In the genomic region with DNA sequence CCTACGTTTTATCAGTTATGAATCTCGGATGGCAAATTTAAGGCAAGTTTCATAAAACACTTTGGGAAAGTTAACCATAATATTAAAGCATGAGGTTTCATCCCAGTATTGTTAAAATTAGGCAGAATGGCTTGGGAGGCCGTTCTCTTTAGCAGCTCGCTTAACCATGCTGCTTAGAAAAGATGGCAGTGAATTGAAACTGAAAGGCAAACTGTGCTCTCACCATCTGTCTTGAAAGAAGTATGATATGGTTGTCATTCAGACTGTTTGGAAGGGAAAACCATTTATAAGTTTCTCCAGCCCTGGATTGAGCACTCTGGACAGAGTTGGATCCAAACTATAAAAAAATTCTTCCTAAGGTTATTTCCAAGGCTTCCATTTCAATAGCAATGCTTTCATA, we compare ENCODE assay signal across 23 cellular contexts.
A peak's percentile ranks its signal among the peaks of the same experiment; 100 is the strongest.
DNase-seq lines count a peak whose midpoint lies in the region; ATAC-seq and TF ChIP-seq lines count a peak whose summit lies in the region.
"Had no signal": no experiment of that assay in that cellular context is flagged by ENCODE, and none has a peak within 500 bp of the region (broad histone marks: within the 10 kb centered on the region; RNA-seq: fewer than 3 reads in every experiment).

No MANE protein-coding gene starts in this region.

- H3K4me1 ChIP-seq in MM.1S (ENCODE audit: low read length) (0 out of 2 replicates have a peak, but pooled peaks cover 4% of the 10 kb centered on the region), sigmoid colon (no peaks in the 10 kb centered on the region)
- H3K4me1 ChIP-seq: BE2C had no signal

- no peak for TF ChIP-seq EP300 in sigmoid colon (IDR thresholded peaks at IDR 0.05)

- no peaks in the 10 kb centered on the region for H3K36me3 Mint-ChIP-seq in activated CD4-positive, alpha-beta T cell treated with anti-CD3 and anti-CD28 coated beads, Interleukin-2, amount 10 ng/mL, durations not matched to agents 24 days and 14 days (ENCODE audit: low read depth)
- H3K36me3 Mint-ChIP-seq: CD14-positive monocyte; CD4-positive, alpha-beta memory T cell; CD4-positive, CD25-positive, alpha-beta regulatory T cell had no signal

- peak overlapping the region; percentile 12; the same call in 1 of the 2 replicates for H3K4me2 ChIP-seq in MM.1S (ENCODE audit: low read depth, low read length)
- H3K4me2 ChIP-seq: BLaER1 had no signal

- no peaks in the 10 kb centered on the region for H3F3A ChIP-seq in MM.1S (ENCODE audit: insufficient read depth, low read length)

- ATAC-seq in GM21390 (IDR thresholded peaks at IDR 0.05; ENCODE audit: unreplicated experiment) = no peak
- ATAC-seq: GM12878 had no signal

- DNase-seq in MM.1S (peak; percentile 55), inferior parietal cortex (ENCODE audit: extremely low spot score) (peak; percentile 31), sigmoid colon (no peak)
- no peak for DNase-seq in activated CD4-positive, alpha-beta T cell treated with anti-CD3 and anti-CD28 coated beads, Interleukin-2, amount 10 ng/mL, durations not matched to agents 24 days and 14 days
- DNase-seq: 8988T; ACHN; BE2C; C1 segment of cervical spinal cord; CD4-positive, alpha-beta memory T cell; CD4-positive, CD25-positive, alpha-beta regulatory T cell; CD8-positive, alpha-beta memory T cell; COR-L47; DMS 273 treated with DMSO at 0.1 percent for 48 hours; DMS153; DMS53; DMS79; DND-41; EL; GDM1 had no signal

- TF ChIP-seq POLR2A in sigmoid colon (IDR thresholded peaks at IDR 0.05) = no peak

- no peak overlapping the region for H3K4me3 ChIP-seq in MM.1S (ENCODE audit: low read length)
- no peak overlapping the region for H3K4me3 ChIP-seq in sigmoid colon
- H3K4me3 ChIP-seq: BLaER1, GM12878 had no signal

- H3K79me2 ChIP-seq in MM.1S (ENCODE audit: low read length) = no peaks in the 10 kb centered on the region

- no peak overlapping the region for H3K9ac ChIP-seq in MM.1S (ENCODE audit: low read length)
- H3K9ac ChIP-seq: BLaER1 had no signal

- H3K27ac ChIP-seq in MM.1S (ENCODE audit: low read length) = no peak overlapping the region
- no peak overlapping the region for H3K27ac ChIP-seq in sigmoid colon
- H3K27ac ChIP-seq: BLaER1 had no signal

- WGBS in sigmoid colon, 2 donors = 87 to 91% methylated on average over 4 of the region's 4 CpGs

- H3K27me3 ChIP-seq in MM.1S (replicated peaks; ENCODE audit: insufficient read depth, low read length) (no peaks in the 10 kb centered on the region), sigmoid colon (no peaks in the 10 kb centered on the region)
- H3K27me3 ChIP-seq: BE2C, BLaER1 had no signal

- H3K9me3 ChIP-seq in MM.1S (replicated peaks; ENCODE audit: insufficient read depth, low read length) (no peaks in the 10 kb centered on the region), sigmoid colon (no peaks in the 10 kb centered on the region)
- H3K9me3 ChIP-seq: BE2C, BLaER1 had no signal

- H4K20me1 ChIP-seq in MM.1S (ENCODE audit: insufficient read depth, low read length) = no peaks in the 10 kb centered on the region
- H4K20me1 ChIP-seq: BLaER1 had no signal

- no peaks in the 10 kb centered on the region for H3K9me2 ChIP-seq in MM.1S (replicated peaks; ENCODE audit: insufficient read depth, low read length)

- H3K36me3 ChIP-seq in MM.1S (replicated peaks; ENCODE audit: insufficient read depth, low read length) = no peaks in the 10 kb centered on the region
- H3K36me3 ChIP-seq in sigmoid colon = no peaks in the 10 kb centered on the region
- H3K36me3 ChIP-seq: BE2C, BLaER1 had no signal

- no peaks in the 10 kb centered on the region for H3K27me3 Mint-ChIP-seq in activated CD4-positive, alpha-beta T cell treated with anti-CD3 and anti-CD28 coated beads, Interleukin-2, amount 10 ng/mL, durations not matched to agents 24 days and 14 days
- H3K27me3 Mint-ChIP-seq: CD4-positive, alpha-beta memory T cell; CD4-positive, CD25-positive, alpha-beta regulatory T cell had no signal

- H2AFZ ChIP-seq in MM.1S (ENCODE audit: low read length) = peak overlapping the region; percentile 35

- H3K4me3 Mint-ChIP-seq in activated CD4-positive, alpha-beta T cell treated with anti-CD3 and anti-CD28 coated beads, Interleukin-2, amount 10 ng/mL, durations not matched to agents 24 days and 14 days = no peak overlapping the region
- H3K4me3 Mint-ChIP-seq: CD14-positive monocyte; CD4-positive, alpha-beta memory T cell; CD4-positive, CD25-positive, alpha-beta regulatory T cell; CD8-positive, alpha-beta memory T cell had no signal

- no peak overlapping the region for H3K27ac Mint-ChIP-seq in activated CD4-positive, alpha-beta T cell treated with anti-CD3 and anti-CD28 coated beads, Interleukin-2, amount 10 ng/mL, durations not matched to agents 24 days and 14 days
- H3K27ac Mint-ChIP-seq: CD14-positive monocyte; CD4-positive, alpha-beta memory T cell; CD4-positive, CD25-positive, alpha-beta regulatory T cell; CD8-positive, alpha-beta memory T cell had no signal

- intact Hi-C loops in sigmoid colon (cut with DNase I) = no loop called here
- intact Hi-C loops in activated CD4-positive, alpha-beta T cell treated with anti-CD3 and anti-CD28 coated beads, Interleukin-2, amount 10 ng/mL, durations not matched to agents 24 days and 14 days (cut with micrococcal nuclease) = no loop called here

- no peak for TF ChIP-seq CTCF in MM.1S (IDR thresholded peaks at IDR 0.05; ENCODE audit: low read length)
- TF ChIP-seq CTCF in sigmoid colon (IDR thresholded peaks at IDR 0.05) = no peak

- no peaks in the 10 kb centered on the region for H3K4me1 Mint-ChIP-seq in activated CD4-positive, alpha-beta T cell treated with anti-CD3 and anti-CD28 coated beads, Interleukin-2, amount 10 ng/mL, durations not matched to agents 24 days and 14 days
- H3K4me1 Mint-ChIP-seq: CD14-positive monocyte; CD8-positive, alpha-beta memory T cell had no signal

- H3K9me3 Mint-ChIP-seq in activated CD4-positive, alpha-beta T cell treated with anti-CD3 and anti-CD28 coated beads, Interleukin-2, amount 10 ng/mL, durations not matched to agents 24 days and 14 days = no peaks in the 10 kb centered on the region
- H3K9me3 Mint-ChIP-seq: CD8-positive, alpha-beta memory T cell had no signal

Comparison
In these comparisons a context has a peak if more than half of its experiments do, and no peak if none do; other contexts are left out.
1. DNase-seq: peak in MM.1S (single experiment) and inferior parietal cortex (single experiment); none in sigmoid colon (single experiment) and activated CD4-positive, alpha-beta T cell treated with anti-CD3 and anti-CD28 coated beads, Interleukin-2, amount 10 ng/mL, durations not matched to agents 24 days and 14 days (single experiment).